Comparison of ENCODE assay signal across 8 cellular contexts in the genomic region with DNA sequence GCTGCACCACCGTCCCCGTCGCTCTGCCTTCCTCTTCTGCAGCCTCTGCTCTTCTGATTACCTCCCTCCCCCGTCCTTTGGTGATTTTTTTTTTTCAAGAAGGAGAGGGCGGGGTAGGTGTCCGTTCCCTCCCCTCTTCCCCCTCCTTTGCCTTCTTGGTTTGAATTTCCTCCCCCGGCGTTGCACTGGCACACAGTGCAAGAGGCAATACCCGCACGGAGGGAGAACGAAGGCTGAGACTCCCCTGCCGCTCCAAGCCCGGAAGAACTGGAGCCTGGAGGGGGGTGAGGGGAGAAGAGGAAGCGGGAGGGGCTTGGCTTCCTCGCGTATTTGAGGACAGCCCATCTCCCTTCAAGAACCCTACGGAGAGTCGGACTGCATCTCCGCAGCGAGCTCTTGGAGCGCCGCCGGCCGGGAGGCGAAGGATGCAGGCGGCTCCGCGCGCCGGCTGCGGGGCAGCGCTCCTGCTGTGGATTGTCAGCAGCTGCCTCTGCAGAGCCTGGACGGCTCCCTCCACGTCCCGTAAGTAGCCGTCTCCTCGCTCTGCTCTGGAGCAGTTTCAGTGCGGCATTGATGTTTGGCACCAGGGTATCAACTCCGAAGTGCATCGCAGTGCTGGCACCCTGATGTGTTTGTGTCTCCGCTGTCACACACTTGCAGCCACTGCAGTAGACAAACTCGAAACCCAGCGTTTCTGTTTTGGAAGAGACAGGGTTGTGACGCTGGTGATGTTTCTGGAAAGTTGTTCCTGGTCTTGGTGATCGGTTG. TPM values are rescaled to one million over a fixed set of nuclear protein-coding genes. Genes with fewer than 3 reads are reported as not detected.
DNase-seq lines count a peak whose midpoint lies in the region; ATAC-seq and TF ChIP-seq lines count a peak whose summit lies in the region.

A gene (plus strand): TSS at position 350 of the 768 bp plus-strand sequence. CDS start 76 bp downstream, at position 426.

- peak within 1 kb of the TSS; percentile 51 for H3K4me3 Mint-ChIP-seq in activated CD4-positive, alpha-beta T cell treated with anti-CD3 and anti-CD28 coated beads, Interleukin-2, amount 10 ng/mL, durations not matched to agents 7 days and 5 days
- peak within 1 kb of the TSS; percentile 78 to 89 for H3K4me3 Mint-ChIP-seq in stimulated activated naive CD8-positive, alpha-beta T cell treated with anti-CD3 and anti-CD28 coated beads, Interleukin-15, amount 100 ng/mL, for 72 hours

- POLR2A ChIA-PET in activated CD4-positive, alpha-beta T cell treated with anti-CD3 and anti-CD28 coated beads, Interleukin-2, amount 10 ng/mL, durations not matched to agents 7 days and 5 days (lab: Charles Lee) = no interaction called here

- no peak for DNase-seq in activated CD4-positive, alpha-beta T cell treated with anti-CD3 and anti-CD28 coated beads, Interleukin-2, amount 10 ng/mL, durations not matched to agents 7 days and 5 days
- no peak for DNase-seq in activated CD4-positive, alpha-beta T cell treated with anti-CD3 and anti-CD28 coated beads, Interleukin-2, amount 50 U/mL, for 1 hour
- DNase-seq in NCI-H2227 treated with DMSO at 0.1 percent for 48 hours (lab: John Stamatoyannopoulos, UW) (peak; percentile 93), brain microvascular endothelial cell (peak; percentile 35), iPS-NIHi7 (ENCODE audit: extremely low spot score) (peak; percentile 55)
- no peak for DNase-seq in stimulated activated naive CD8-positive, alpha-beta T cell treated with anti-CD3 and anti-CD28 coated beads, Interleukin-15, amount 100 ng/mL, for 72 hours

- ATAC-seq in stimulated activated naive CD8-positive, alpha-beta T cell treated with anti-CD3 and anti-CD28 coated beads, Interleukin-15, amount 100 ng/mL, for 72 hours = peak; percentile 42
- no peak for ATAC-seq in HG03280 (IDR thresholded peaks at IDR 0.05; ENCODE audit: unreplicated experiment)
- no peak for ATAC-seq in GM18861 (IDR thresholded peaks at IDR 0.05; ENCODE audit: unreplicated experiment)

- CTCF ChIA-PET in activated CD4-positive, alpha-beta T cell treated with anti-CD3 and anti-CD28 coated beads, Interleukin-2, amount 10 ng/mL, durations not matched to agents 7 days and 5 days (lab: Charles Lee) = interaction anchor here (0.6 kb wide), 1 partner anchor 67 kb away, joined by 3 read pairs; no protein-coding TSS in a partner anchor

- H3K9me3 Mint-ChIP-seq in activated CD4-positive, alpha-beta T cell treated with anti-CD3 and anti-CD28 coated beads, Interleukin-2, amount 10 ng/mL, durations not matched to agents 7 days and 5 days = no peaks in the 10 kb centered on the region
- H3K9me3 Mint-ChIP-seq in stimulated activated naive CD8-positive, alpha-beta T cell treated with anti-CD3 and anti-CD28 coated beads, Interleukin-15, amount 100 ng/mL, for 72 hours = no peaks in the 10 kb centered on the region

- H3K27me3 ChIP-seq in brain microvascular endothelial cell (replicated peaks) = no peaks in the 10 kb centered on the region

- H3K4me3 ChIP-seq in brain microvascular endothelial cell (ENCODE audit: low read depth, low read length) = peak within 1 kb of the TSS; percentile 62

- peaks cover 9% of the 10 kb centered on the region for H3K4me1 Mint-ChIP-seq in activated CD4-positive, alpha-beta T cell treated with anti-CD3 and anti-CD28 coated beads, Interleukin-2, amount 10 ng/mL, durations not matched to agents 7 days and 5 days
- peaks cover 14% of the 10 kb centered on the region for H3K4me1 Mint-ChIP-seq in stimulated activated naive CD8-positive, alpha-beta T cell treated with anti-CD3 and anti-CD28 coated beads, Interleukin-15, amount 100 ng/mL, for 72 hours

- H3K36me3 Mint-ChIP-seq in activated CD4-positive, alpha-beta T cell treated with anti-CD3 and anti-CD28 coated beads, Interleukin-2, amount 10 ng/mL, durations not matched to agents 7 days and 5 days (ENCODE audit: low read depth) = no peaks in the 10 kb centered on the region

- in situ Hi-C loops in brain microvascular endothelial cell (cut with HindIII; ENCODE audit: low pct_ligation_motif_present, low sequenced_read_pairs) = no loop called here

- H3K27me3 Mint-ChIP-seq in activated CD4-positive, alpha-beta T cell treated with anti-CD3 and anti-CD28 coated beads, Interleukin-2, amount 10 ng/mL, durations not matched to agents 7 days and 5 days = peaks cover 30% of the 10 kb centered on the region
- H3K27me3 Mint-ChIP-seq in stimulated activated naive CD8-positive, alpha-beta T cell treated with anti-CD3 and anti-CD28 coated beads, Interleukin-15, amount 100 ng/mL, for 72 hours = peaks cover 38% of the 10 kb centered on the region

- no peak within 1 kb of the TSS for H3K27ac Mint-ChIP-seq in activated CD4-positive, alpha-beta T cell treated with anti-CD3 and anti-CD28 coated beads, Interleukin-2, amount 10 ng/mL, durations not matched to agents 7 days and 5 days
- H3K27ac Mint-ChIP-seq in stimulated activated naive CD8-positive, alpha-beta T cell treated with anti-CD3 and anti-CD28 coated beads, Interleukin-15, amount 100 ng/mL, for 72 hours = no peak within 1 kb of the TSS

- H3K36me3 ChIP-seq in brain microvascular endothelial cell (replicated peaks) = no peaks in the 10 kb centered on the region

- TF ChIP-seq CTCF in brain microvascular endothelial cell (IDR thresholded peaks at IDR 0.05; ENCODE audit: low read depth, low read length, missing control alignments) = no peak

- no peak within 1 kb of the TSS for H3K27ac ChIP-seq in brain microvascular endothelial cell

RNA-seq across cellular contexts. Expression of the gene that starts here (rescaled TPM):
- total RNA-seq in activated CD4-positive, alpha-beta T cell treated with anti-CD3 and anti-CD28 coated beads, Interleukin-2, amount 10 ng/mL, durations not matched to agents 7 days and 5 days = not detected

Comparison
In these comparisons a context has a peak if more than half of its experiments do, and no peak if none do; other contexts are left out.
1. DNase-seq: peak in NCI-H2227 treated with DMSO at 0.1 percent for 48 hours (single experiment), brain microvascular endothelial cell (single experiment) and iPS-NIHi7 (single experiment); none in activated CD4-positive, alpha-beta T cell treated with anti-CD3 and anti-CD28 coated beads, Interleukin-2, amount 10 ng/mL, durations not matched to agents 7 days and 5 days (single experiment), activated CD4-positive, alpha-beta T cell treated with anti-CD3 and anti-CD28 coated beads, Interleukin-2, amount 50 U/mL, for 1 hour (single experiment) and stimulated activated naive CD8-positive, alpha-beta T cell treated with anti-CD3 and anti-CD28 coated beads, Interleukin-15, amount 100 ng/mL, for 72 hours (0 of 2).